ENCODE assay signal across 7 cellular contexts in the genomic region with DNA sequence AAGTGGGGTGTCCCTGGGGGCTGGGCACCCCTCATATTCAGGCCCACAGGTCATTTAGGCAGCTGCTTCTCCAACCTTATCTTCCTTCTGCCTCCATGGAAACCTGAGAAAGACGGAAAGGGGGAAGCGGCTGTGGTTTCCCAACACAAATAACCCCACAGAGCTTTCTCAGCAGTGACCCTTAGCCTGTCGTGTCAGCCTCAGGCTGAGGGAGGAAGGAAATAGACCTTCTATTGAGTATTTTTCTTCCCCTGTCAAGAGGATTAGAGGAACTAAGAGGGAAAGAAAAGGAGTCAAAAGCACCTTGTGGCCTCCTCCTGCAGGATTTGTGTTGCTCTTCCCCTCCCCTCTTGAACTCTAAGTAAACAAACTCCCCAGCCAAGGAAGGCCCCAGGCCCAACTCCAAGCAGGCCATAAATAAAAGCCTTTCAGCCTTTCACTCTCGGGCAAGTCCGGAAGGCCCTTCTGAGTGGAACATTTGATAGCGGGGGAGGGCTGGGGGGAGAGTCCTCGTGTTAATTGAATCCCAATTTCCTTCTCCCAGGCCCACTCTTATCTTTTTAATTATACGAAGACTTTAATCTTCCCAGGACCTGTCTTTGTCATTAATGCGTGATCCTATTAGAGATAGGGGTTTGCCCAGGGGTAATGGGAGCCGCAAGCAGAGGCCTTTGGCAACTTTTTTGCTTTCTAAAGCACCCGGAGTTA.
DNase-seq lines count a peak whose midpoint lies in the region; TF ChIP-seq lines count a peak whose summit lies in the region.
"Not testable (repeated sequence)": the region's sequence is repeated elsewhere in the genome, so short reads cannot be mapped to it uniquely, and the experiment has no call there.

No MANE protein-coding gene starts in this region.

- not testable (repeated sequence) for TF ChIP-seq CTCF in progenitor cell of endocrine pancreas (IDR thresholded peaks at IDR 0.05; ENCODE audit: unreplicated experiment)

- in situ Hi-C loops in KBM-7 (cut with MboI; ENCODE audit: low pct_unique_long_range_greater_than_20kb, low sequenced_read_pairs), result not testable (repeated sequence)

- not testable (repeated sequence) for H3K36me3 Mint-ChIP-seq in progenitor cell of endocrine pancreas (ENCODE audit: insufficient read depth)

- H3K4me1 Mint-ChIP-seq in progenitor cell of endocrine pancreas (ENCODE audit: low read depth), result peaks cover 11% of the 10 kb centered on the region

- H3K4me1 ChIP-seq in mesodermal cell (ENCODE audit: control insufficient read depth, insufficient read depth, low read length, poor library complexity, severe bottlenecking), result not testable (repeated sequence)

- not testable (repeated sequence) for H3K36me3 ChIP-seq in mesodermal cell (ENCODE audit: control insufficient read depth, insufficient read depth, low read length)

- H3K27ac ChIP-seq in mesodermal cell (ENCODE audit: low read depth, low read length, severe bottlenecking), result peak overlapping the region; percentile 49

- not testable (repeated sequence) for H3K4me3 Mint-ChIP-seq in progenitor cell of endocrine pancreas (ENCODE audit: low read depth)

- H3K9me3 Mint-ChIP-seq in progenitor cell of endocrine pancreas (ENCODE audit: low read depth), result not testable (repeated sequence)

- DNase-seq in DMS79 (lab: John Stamatoyannopoulos, UW) (peak; percentile 7), KBM-7 (peak; percentile 50), NCI-H82 treated with DMSO at 0.1 percent for 48 hours (lab: John Stamatoyannopoulos, UW; ENCODE audit: unreplicated experiment) (peak; percentile 87), amniotic epithelial cell (ENCODE audit: low read depth) (peak; percentile 47), left kidney (ENCODE audit: low read depth, low spot score) (peak; percentile 95)
- not testable (repeated sequence) for DNase-seq in progenitor cell of endocrine pancreas (ENCODE audit: low spot score, unreplicated experiment)

- not testable (repeated sequence) for H3K4me3 ChIP-seq in mesodermal cell (ENCODE audit: extremely low read depth, insufficient read depth, low read length, poor library complexity, severe bottlenecking)

- 100% methylated on average over 2 of the region's 11 CpGs; no CpG with 5 or more reads in 1 of the 2 experiments for WGBS in mesodermal cell (ENCODE audit: insufficient coverage in 2 of 2), 2 experiments

- not testable (repeated sequence) for H3K9me3 ChIP-seq in mesodermal cell (ENCODE audit: control insufficient read depth, low read length)

- not testable (repeated sequence) for H3K27me3 Mint-ChIP-seq in progenitor cell of endocrine pancreas

- peak overlapping the region; percentile 54 for H3K27ac Mint-ChIP-seq in progenitor cell of endocrine pancreas
